In genomic region chr11:128508785-128509518, GRCh38 we compare ENCODE assay signal across 10 cellular contexts.
DNase-seq lines count a peak whose midpoint lies in the region; ATAC-seq, FAIRE-seq and TF ChIP-seq lines count a peak whose summit lies in the region.
"Had no signal": no experiment of that assay in that cellular context is flagged by ENCODE, and none has a peak within 500 bp of the region (broad histone marks: within the 10 kb centered on the region; RNA-seq: fewer than 3 reads in every experiment).

No MANE protein-coding gene starts in this region.

- no peaks in the 10 kb centered on the region for H3K9me3 Mint-ChIP-seq in natural killer cell

- H3K4me3 ChIP-seq in bronchial epithelial cell (ENCODE audit: low read depth, low read length) = no peak overlapping the region

- no peaks in the 10 kb centered on the region for H3K27me3 ChIP-seq in bronchial epithelial cell (ENCODE audit: control insufficient read depth, insufficient read depth, low read length)

- ATAC-seq in natural killer cell (no peak), HG02798 (IDR thresholded peaks at IDR 0.05; ENCODE audit: poor library complexity, unreplicated experiment) (no peak), GM21515 (IDR thresholded peaks at IDR 0.05; ENCODE audit: unreplicated experiment) (no peak), GM19023 (IDR thresholded peaks at IDR 0.05; ENCODE audit: unreplicated experiment) (no peak)

- intact Hi-C loops in natural killer cell (cut with micrococcal nuclease) = loop anchor here (1.0 to 5.0 kb wide), 3 partner anchors 7 to 87 kb away; no protein-coding TSS in a partner anchor

- H3K36me3 Mint-ChIP-seq in natural killer cell = no peaks in the 10 kb centered on the region

- no peak for FAIRE-seq in bronchial epithelial cell (lab: Jason Lieb, UNC)

- peak overlapping the region; percentile 98 for H3K4me3 Mint-ChIP-seq in natural killer cell

- H3K27ac Mint-ChIP-seq in natural killer cell = peak overlapping the region; percentile 98 to 99

- H3K4me1 Mint-ChIP-seq in natural killer cell = peaks cover 99 to 100% of the 10 kb centered on the region in 2 donors

- no peaks in the 10 kb centered on the region for H3K27me3 Mint-ChIP-seq in natural killer cell (ENCODE audit: low read depth in 2 of 2)

- DNase-seq in EH (ENCODE audit: low read depth) (peak; percentile 85), NCI-H460 (ENCODE audit: extremely low read depth, low read depth) (peak; percentile 54), bronchial epithelial cell (ENCODE audit: low read depth) (peak; percentile 65), natural killer cell (no peak), NCI-H187 treated with DMSO at 0.1 percent for 48 hours (lab: John Stamatoyannopoulos, UW) (no peak)
- DNase-seq: activated CD4-positive, CD25-positive, alpha-beta regulatory T cell treated with anti-CD3 and anti-CD28 coated beads, Interleukin-2, amount 50 U/mL, for 72 hours; NCI-H2227 treated with DMSO at 0.1 percent for 48 hours had no signal

- peaks cover 2% of the 10 kb centered on the region for H3K36me3 ChIP-seq in bronchial epithelial cell (ENCODE audit: control insufficient read depth, insufficient read depth, low read length)

- TF ChIP-seq CTCF in bronchial epithelial cell (IDR thresholded peaks at IDR 0.05; ENCODE audit: insufficient read depth, low read length, severe bottlenecking) (no peak), natural killer cell (IDR thresholded peaks at IDR 0.05) (no peak)

Comparison
In these comparisons a context has a peak if more than half of its experiments do, and no peak if none do; other contexts are left out.
1. DNase-seq: peak in EH (single experiment), NCI-H460 (single experiment) and bronchial epithelial cell (single experiment); none in natural killer cell (single experiment) and NCI-H187 treated with DMSO at 0.1 percent for 48 hours (single experiment).